Comparison of ENCODE assay signal across 11 cellular contexts in genomic region chr15:85588657-85589056, GRCh38.
DNase-seq lines count a peak whose midpoint lies in the region; ATAC-seq and TF ChIP-seq lines count a peak whose summit lies in the region.
"Had no signal": no experiment of that assay in that cellular context is flagged by ENCODE, and none has a peak within 500 bp of the region (broad histone marks: within the 10 kb centered on the region; RNA-seq: fewer than 3 reads in every experiment).

No MANE protein-coding gene starts in this region.

- H3K27ac ChIP-seq in SK-N-MC (0 out of 2 replicates have a peak overlapping the region, but pooled peaks have one; percentile 14), psoas muscle (peak overlapping the region; percentile 94)

- H3K4me1 ChIP-seq in psoas muscle = peaks cover 67% of the 10 kb centered on the region

- H3K9ac ChIP-seq in SK-N-MC (ENCODE audit: insufficient read length) = no peak overlapping the region

- H3K27me3 ChIP-seq in psoas muscle (ENCODE audit: insufficient read depth in 3 of 3, low read length in 2 of 3) = no peaks in the 10 kb centered on the region

- peak in 1 of 4 donors; percentile 11 for ATAC-seq in psoas muscle

- H3K36me3 ChIP-seq in SK-N-MC (ENCODE audit: insufficient read depth, low read length) = peaks cover 7% of the 10 kb centered on the region; the same call in 1 of the 2 replicates
- H3K36me3 ChIP-seq in psoas muscle (ENCODE audit: insufficient read depth in 1 of 2, low read depth in 1 of 2) = peaks cover 0 to 7% of the 10 kb centered on the region in 2 donors
- H3K36me3 ChIP-seq: thoracic aorta had no signal

- intact Hi-C loops in psoas muscle (cut with DNase I) (no loop called here), posterior vena cava (cut with DNase I) (loop anchor here in 1 of 2 donors (10.0 kb wide), 1 partner anchor 94 kb away; no protein-coding TSS in a partner anchor)

- H3K9me3 ChIP-seq in SK-N-MC (ENCODE audit: low read depth, low read length) = no peaks in the 10 kb centered on the region
- no peaks in the 10 kb centered on the region for H3K9me3 ChIP-seq in psoas muscle
- H3K9me3 ChIP-seq: thoracic aorta had no signal

- peak; percentile 15 for DNase-seq in EL
- DNase-seq in SK-N-MC (ENCODE audit: low read depth, low spot score) = no peak
- DNase-seq in fibroblast of peridontal ligament (ENCODE audit: extremely low read depth) = peak; percentile 73
- DNase-seq in psoas muscle = no peak
- no peak for DNase-seq in DMS53 (lab: John Stamatoyannopoulos, UW)
- DNase-seq in T-helper 1 cell = no peak
- no peak for DNase-seq in posterior vena cava (ENCODE audit: low spot score)
- no peak for DNase-seq in NCI-H2196 treated with DMSO at 0.1 percent for 48 hours (lab: John Stamatoyannopoulos, UW; ENCODE audit: unreplicated experiment)
- DNase-seq: activated CD4-positive, alpha-beta memory T cell treated with anti-CD3 and anti-CD28 coated beads for 36 hours; NCI-H1105 treated with DMSO at 0.1 percent for 48 hours had no signal

- no peak overlapping the region for H3K4me3 ChIP-seq in SK-N-MC
- H3K4me3 ChIP-seq in psoas muscle = peak overlapping the region; percentile 50
- H3K4me3 ChIP-seq: thoracic aorta had no signal

- WGBS in psoas muscle, 3 donors = 32 to 48% (median 33%) methylated on average over 3 of the region's 3 CpGs

- TF ChIP-seq CTCF in psoas muscle (IDR thresholded peaks at IDR 0.05) = no peak

Comparison
In these comparisons a context has a peak if more than half of its experiments do, and no peak if none do; other contexts are left out.
1. DNase-seq: peak in EL (single experiment) and fibroblast of peridontal ligament (single experiment); none in SK-N-MC (single experiment), psoas muscle (0 of 2), DMS53 (single experiment), T-helper 1 cell (0 of 5), posterior vena cava (single experiment) and NCI-H2196 treated with DMSO at 0.1 percent for 48 hours (single experiment).